Comparison of ENCODE assay signal across 18 cellular contexts in genomic region chr5:140573683-140574082, GRCh38. TPM values are rescaled to one million over a fixed set of nuclear protein-coding genes. Genes with fewer than 3 reads are reported as not detected.
"Had no signal": no experiment of that assay in that cellular context is flagged by ENCODE, and none has a peak within 500 bp of the region (broad histone marks: within the 10 kb centered on the region; RNA-seq: fewer than 3 reads in every experiment).

No MANE protein-coding gene starts in this region.

- H3K9me3 ChIP-seq: esophagus squamous epithelium had no signal

- H3K27me3 ChIP-seq: brain microvascular endothelial cell, esophagus squamous epithelium had no signal

- FAIRE-seq: endothelial cell of umbilical vein had no signal

- H3K9ac ChIP-seq: parathyroid adenoma had no signal

- H3K4me3 ChIP-seq: coronary artery, esophagus squamous epithelium, lung had no signal

- ATAC-seq: activated CD4-positive, alpha-beta T cell treated with anti-CD3 and anti-CD28 coated beads for 36 hours; activated T-helper 17 cell treated with anti-CD3 and anti-CD28 coated beads, Interleukin-2, amount 50 U/mL, for 72 hours; SK-N-SH treated with all-trans-retinoic acid at 6 μM for 48 hours; T-cell; WTC11 had no signal

- H3K4me1 ChIP-seq: parathyroid adenoma had no signal

- H2AFZ ChIP-seq: parathyroid adenoma had no signal

- H3K27ac ChIP-seq: brain microvascular endothelial cell had no signal

- DNase-seq: activated CD4-positive, alpha-beta memory T cell treated with anti-CD3 and anti-CD28 coated beads for 36 hours; activated CD4-positive, alpha-beta T cell treated with anti-CD3 and anti-CD28 coated beads for 36 hours; activated naive CD4-positive, alpha-beta T cell treated with anti-CD3 and anti-CD28 coated beads for 36 hours; activated T-cell treated with anti-CD3 and anti-CD28 coated beads, Interleukin-2, amount 50 U/mL, for 1 hour; anterior cingulate cortex; effector CD4-positive, alpha-beta T cell; esophagus squamous epithelium; T-cell; trophoblast cell had no signal

- H3K36me3 ChIP-seq: brain microvascular endothelial cell had no signal

RNA-seq across cellular contexts. Expression of gene EIF4EBP3, which starts 26.2 kb away (rescaled TPM):
- total RNA-seq: myocyte had no signal
